Comparison of ENCODE assay signal across 2 cellular contexts in the genomic region with DNA sequence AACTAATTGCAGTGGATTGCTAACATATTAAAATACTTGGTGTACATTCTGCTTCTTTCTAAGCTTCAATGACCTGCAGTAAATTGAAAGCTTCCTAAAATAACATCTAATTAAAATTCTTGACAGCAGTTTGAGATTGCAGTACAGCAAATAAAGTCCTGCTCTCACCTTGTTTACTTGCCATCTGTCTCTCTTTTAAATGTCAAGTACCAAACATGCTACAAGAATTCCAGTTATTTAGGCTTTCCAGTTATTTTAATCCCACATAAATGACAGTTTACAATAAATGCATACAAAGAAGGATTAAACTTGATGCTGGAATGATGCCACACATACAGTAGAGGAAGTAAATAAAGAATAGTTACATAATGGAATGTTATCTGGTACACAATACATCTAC.
A peak's percentile ranks its signal among the peaks of the same experiment; 100 is the strongest.
TF ChIP-seq lines count a peak whose summit lies in the region.

No MANE protein-coding gene starts in this region.

TF ChIP-seq in SK-N-SH treated with all-trans-retinoic acid at 6 μM for 48 hours, 23 proteins besides CTCF, POLR2A, EP300 and RAD21 (continued from another document):
- TF ChIP-seq, protein P1, sequence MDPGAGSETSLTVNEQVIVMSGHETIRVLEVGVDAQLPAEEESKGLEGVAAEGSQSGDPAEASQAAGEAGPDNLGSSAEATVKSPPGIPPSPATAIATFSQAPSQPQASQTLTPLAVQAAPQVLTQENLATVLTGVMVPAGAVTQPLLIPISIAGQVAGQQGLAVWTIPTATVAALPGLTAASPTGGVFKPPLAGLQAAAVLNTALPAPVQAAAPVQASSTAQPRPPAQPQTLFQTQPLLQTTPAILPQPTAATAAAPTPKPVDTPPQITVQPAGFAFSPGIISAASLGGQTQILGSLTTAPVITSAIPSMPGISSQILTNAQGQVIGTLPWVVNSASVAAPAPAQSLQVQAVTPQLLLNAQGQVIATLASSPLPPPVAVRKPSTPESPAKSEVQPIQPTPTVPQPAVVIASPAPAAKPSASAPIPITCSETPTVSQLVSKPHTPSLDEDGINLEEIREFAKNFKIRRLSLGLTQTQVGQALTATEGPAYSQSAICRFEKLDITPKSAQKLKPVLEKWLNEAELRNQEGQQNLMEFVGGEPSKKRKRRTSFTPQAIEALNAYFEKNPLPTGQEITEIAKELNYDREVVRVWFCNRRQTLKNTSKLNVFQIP (CRISPR knock-in tag; IDR thresholded peaks at IDR 0.05; ENCODE audit: borderline replicate concordance, low read depth): no peak
- TF ChIP-seq ISL1 (CRISPR knock-in tag; IDR thresholded peaks at IDR 0.05): peak; percentile 32; the same call in 1 of the 2 replicates

TF ChIP-seq in SK-N-SH, 30 proteins besides CTCF, POLR2A, EP300 and RAD21 (continued from another document):
- TF ChIP-seq, protein P2, sequence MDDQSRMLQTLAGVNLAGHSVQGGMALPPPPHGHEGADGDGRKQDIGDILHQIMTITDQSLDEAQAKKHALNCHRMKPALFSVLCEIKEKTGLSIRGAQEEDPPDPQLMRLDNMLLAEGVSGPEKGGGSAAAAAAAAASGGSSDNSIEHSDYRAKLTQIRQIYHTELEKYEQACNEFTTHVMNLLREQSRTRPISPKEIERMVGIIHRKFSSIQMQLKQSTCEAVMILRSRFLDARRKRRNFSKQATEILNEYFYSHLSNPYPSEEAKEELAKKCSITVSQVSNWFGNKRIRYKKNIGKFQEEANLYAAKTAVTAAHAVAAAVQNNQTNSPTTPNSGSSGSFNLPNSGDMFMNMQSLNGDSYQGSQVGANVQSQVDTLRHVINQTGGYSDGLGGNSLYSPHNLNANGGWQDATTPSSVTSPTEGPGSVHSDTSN (IDR thresholded peaks at IDR 0.05): no peak
- TF ChIP-seq, protein P3, sequence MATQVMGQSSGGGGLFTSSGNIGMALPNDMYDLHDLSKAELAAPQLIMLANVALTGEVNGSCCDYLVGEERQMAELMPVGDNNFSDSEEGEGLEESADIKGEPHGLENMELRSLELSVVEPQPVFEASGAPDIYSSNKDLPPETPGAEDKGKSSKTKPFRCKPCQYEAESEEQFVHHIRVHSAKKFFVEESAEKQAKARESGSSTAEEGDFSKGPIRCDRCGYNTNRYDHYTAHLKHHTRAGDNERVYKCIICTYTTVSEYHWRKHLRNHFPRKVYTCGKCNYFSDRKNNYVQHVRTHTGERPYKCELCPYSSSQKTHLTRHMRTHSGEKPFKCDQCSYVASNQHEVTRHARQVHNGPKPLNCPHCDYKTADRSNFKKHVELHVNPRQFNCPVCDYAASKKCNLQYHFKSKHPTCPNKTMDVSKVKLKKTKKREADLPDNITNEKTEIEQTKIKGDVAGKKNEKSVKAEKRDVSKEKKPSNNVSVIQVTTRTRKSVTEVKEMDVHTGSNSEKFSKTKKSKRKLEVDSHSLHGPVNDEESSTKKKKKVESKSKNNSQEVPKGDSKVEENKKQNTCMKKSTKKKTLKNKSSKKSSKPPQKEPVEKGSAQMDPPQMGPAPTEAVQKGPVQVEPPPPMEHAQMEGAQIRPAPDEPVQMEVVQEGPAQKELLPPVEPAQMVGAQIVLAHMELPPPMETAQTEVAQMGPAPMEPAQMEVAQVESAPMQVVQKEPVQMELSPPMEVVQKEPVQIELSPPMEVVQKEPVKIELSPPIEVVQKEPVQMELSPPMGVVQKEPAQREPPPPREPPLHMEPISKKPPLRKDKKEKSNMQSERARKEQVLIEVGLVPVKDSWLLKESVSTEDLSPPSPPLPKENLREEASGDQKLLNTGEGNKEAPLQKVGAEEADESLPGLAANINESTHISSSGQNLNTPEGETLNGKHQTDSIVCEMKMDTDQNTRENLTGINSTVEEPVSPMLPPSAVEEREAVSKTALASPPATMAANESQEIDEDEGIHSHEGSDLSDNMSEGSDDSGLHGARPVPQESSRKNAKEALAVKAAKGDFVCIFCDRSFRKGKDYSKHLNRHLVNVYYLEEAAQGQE (IDR thresholded peaks at IDR 0.05; ENCODE audit: low read depth, low read length): no peak
